Comparison of ENCODE assay signal across 8 cellular contexts in the genomic region with DNA sequence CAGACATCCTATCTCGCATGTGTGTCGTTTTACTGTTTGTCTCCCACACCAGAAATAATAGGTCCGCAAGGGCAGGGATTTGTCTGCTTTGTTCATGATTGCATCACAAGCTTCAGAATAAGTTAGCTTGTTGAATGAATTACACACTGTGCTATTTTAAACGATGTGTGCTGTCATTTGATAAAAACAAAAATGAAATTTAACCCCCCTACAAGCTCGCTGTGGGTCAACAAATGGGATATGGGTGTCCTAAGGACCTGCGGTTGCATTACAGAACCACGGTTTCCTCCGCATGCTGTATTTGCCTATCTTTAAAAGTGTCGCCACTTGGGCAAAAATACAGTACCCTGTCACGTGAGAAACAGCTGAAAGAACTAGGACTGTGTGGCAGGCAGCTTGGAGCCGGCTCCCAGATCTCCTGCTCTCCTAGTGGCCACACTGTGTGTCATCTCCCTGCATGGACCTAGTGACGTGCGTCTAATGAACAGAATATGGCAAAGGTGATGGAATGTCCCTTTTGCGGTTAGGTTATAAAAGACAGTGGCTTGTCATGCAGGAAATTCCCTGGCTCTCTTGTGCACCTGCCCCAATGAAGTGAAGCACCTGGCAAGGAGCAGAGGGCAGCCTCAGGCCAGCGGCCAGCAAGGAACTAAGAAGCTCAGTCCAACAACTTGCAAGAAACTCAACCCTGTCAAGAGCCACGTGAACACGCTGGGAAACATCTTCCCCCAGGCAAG. TPM values are rescaled to one million over a fixed set of nuclear protein-coding genes. Genes with fewer than 3 reads are reported as not detected.
DNase-seq lines count a peak whose midpoint lies in the region; ATAC-seq and TF ChIP-seq lines count a peak whose summit lies in the region.

No MANE protein-coding gene starts in this region.

- 70 to 73% methylated on average over 17 of the region's 17 CpGs for WGBS in heart right ventricle, 2 donors

- peak overlapping the region in 4 of 10 donors; percentile 8 to 57 (median 35) for H3K27ac ChIP-seq in heart right ventricle

- H3K27ac Mint-ChIP-seq in IgD-negative memory B cell: peak overlapping the region; percentile 54 to 98 (median 59)

- peak; percentile 8; the same call in 1 of the 2 replicates for TF ChIP-seq CTCF in GM12874 (IDR thresholded peaks at IDR 0.05; ENCODE audit: insufficient read depth, low read depth, low read length)
- TF ChIP-seq CTCF in heart right ventricle (IDR thresholded peaks at IDR 0.05): peak in 1 of 9 donors; percentile 9

- intact Hi-C loops in heart right ventricle (cut with DNase I): loop anchor here in 1 of 10 donors (5.0 kb wide), 1 partner anchor 39 kb away; no protein-coding TSS in a partner anchor

- H3K9me3 Mint-ChIP-seq in IgD-negative memory B cell: no peaks in the 10 kb centered on the region

- peaks cover 0 to 80% (median 10%) of the 10 kb centered on the region in 9 donors for H3K36me3 ChIP-seq in heart right ventricle

- H3K4me3 ChIP-seq in heart right ventricle: no peak overlapping the region

- ATAC-seq in GM21423 (IDR thresholded peaks at IDR 0.05; ENCODE audit: unreplicated experiment) (peak; percentile 33), heart right ventricle (peak; percentile 16 to 67 (median 64)), GM21367 (IDR thresholded peaks at IDR 0.05; ENCODE audit: unreplicated experiment) (no peak), GM19324 (IDR thresholded peaks at IDR 0.05; ENCODE audit: low FRiP score, unreplicated experiment) (no peak)

- peaks cover 14% of the 10 kb centered on the region for H3K36me3 Mint-ChIP-seq in IgD-negative memory B cell

- peaks cover 25 to 31% (median 28%) of the 10 kb centered on the region in 3 donors for H3K4me1 Mint-ChIP-seq in IgD-negative memory B cell

- peaks cover 8 to 36% (median 30%) of the 10 kb centered on the region in 9 donors for H3K4me1 ChIP-seq in heart right ventricle

- H3K27me3 Mint-ChIP-seq in IgD-negative memory B cell: no peaks in the 10 kb centered on the region

- peak overlapping the region; percentile 22 to 81 (median 68) for H3K4me3 Mint-ChIP-seq in IgD-negative memory B cell

- DNase-seq in heart right ventricle: no peak
- no peak for DNase-seq in DMS153 treated with DMSO at 0.1 percent for 48 hours (lab: John Stamatoyannopoulos, UW; ENCODE audit: unreplicated experiment)
- DNase-seq in GM19240 (ENCODE audit: insufficient read length, low spot score): no peak

- H3K27me3 ChIP-seq in heart right ventricle: no peaks in the 10 kb centered on the region

- no peaks in the 10 kb centered on the region for H3K9me3 ChIP-seq in heart right ventricle

RNA-seq across cellular contexts. Expression of a gene that starts 32.9 kb away (rescaled TPM):
- polyA plus RNA-seq in IgD-negative memory B cell: not detected
- under 1 TPM in 2 of 10 donors, not detected in 8; 0.15 to 0.72 TPM for total RNA-seq in heart right ventricle
- under 1 TPM; 0.07 to 0.29 TPM for polyA plus RNA-seq in heart right ventricle

RNA-seq across cellular contexts. Expression of a gene that starts 46.9 kb away (rescaled TPM):
- 34.3 TPM for polyA plus RNA-seq in IgD-negative memory B cell
- total RNA-seq in heart right ventricle: 100 to 1,000 TPM in 8 of 10 donors, 10 to 100 TPM in 2; 87.0 to 166 (median 104) TPM
- 100 to 1,000 TPM in 1 of 2 donors, 10 to 100 TPM in 1; 56.0 to 174 TPM for polyA plus RNA-seq in heart right ventricle

Comparison
In these comparisons a context has a peak if more than half of its experiments do, and no peak if none do; other contexts are left out.
1. ATAC-seq: peak in GM21423 (single experiment) and heart right ventricle (8 of 8); none in GM21367 (single experiment) and GM19324 (single experiment).